2 cellular contexts compared by ENCODE assay signal in the genomic region with DNA sequence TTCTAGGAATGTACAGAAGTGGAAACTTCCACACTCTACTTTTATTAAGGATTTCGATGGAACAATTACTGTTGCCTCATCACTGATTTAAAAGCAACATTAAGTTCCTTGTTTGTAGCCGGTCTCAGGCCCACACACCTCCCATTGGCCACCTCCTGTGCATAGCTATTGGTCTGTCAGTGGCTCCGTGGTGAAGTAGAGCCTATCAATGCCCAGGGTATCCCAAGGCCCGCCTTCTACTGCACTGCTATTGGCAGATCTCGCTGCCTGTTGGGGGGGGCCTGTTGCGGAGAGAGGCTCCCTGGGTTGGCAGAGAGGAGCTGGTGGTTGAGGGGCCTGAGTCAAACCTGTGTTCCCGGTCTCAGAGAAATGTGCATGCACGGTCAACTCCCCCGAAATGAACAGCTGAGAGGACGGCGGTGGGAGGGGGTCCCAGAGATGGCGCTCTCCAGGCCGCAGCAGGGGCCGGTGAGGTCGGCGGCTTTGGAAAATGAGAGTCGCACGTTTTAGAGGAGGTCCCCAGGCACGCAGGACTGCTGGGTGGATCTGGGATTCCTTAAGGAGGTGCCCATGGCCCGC.
A peak's percentile ranks its signal among the peaks of the same experiment; 100 is the strongest.
TF ChIP-seq lines count a peak whose summit lies in the region.

No MANE protein-coding gene starts in this region.

TF ChIP-seq in HEK293, 187 proteins besides CTCF, POLR2A, EP300 and RAD21 (continued from another document and continues in another):
- TF ChIP-seq, protein P1, sequence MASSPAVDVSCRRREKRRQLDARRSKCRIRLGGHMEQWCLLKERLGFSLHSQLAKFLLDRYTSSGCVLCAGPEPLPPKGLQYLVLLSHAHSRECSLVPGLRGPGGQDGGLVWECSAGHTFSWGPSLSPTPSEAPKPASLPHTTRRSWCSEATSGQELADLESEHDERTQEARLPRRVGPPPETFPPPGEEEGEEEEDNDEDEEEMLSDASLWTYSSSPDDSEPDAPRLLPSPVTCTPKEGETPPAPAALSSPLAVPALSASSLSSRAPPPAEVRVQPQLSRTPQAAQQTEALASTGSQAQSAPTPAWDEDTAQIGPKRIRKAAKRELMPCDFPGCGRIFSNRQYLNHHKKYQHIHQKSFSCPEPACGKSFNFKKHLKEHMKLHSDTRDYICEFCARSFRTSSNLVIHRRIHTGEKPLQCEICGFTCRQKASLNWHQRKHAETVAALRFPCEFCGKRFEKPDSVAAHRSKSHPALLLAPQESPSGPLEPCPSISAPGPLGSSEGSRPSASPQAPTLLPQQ (tag by site-specific recombination; IDR thresholded peaks at IDR 0.05): no peak
- TF ChIP-seq BCL11B (tag by site-specific recombination; IDR thresholded peaks at IDR 0.05; ENCODE audit: low read depth) (no peak), MEIS1 (CRISPR knock-in tag; IDR thresholded peaks at IDR 0.05; ENCODE audit: borderline replicate concordance) (no peak), ZNF785 (tag by site-specific recombination; IDR thresholded peaks at IDR 0.05) (no peak), ZNF221 (tag by site-specific recombination; IDR thresholded peaks at IDR 0.05; ENCODE audit: borderline replicate concordance) (no peak), ZNF600 (tag by site-specific recombination; IDR thresholded peaks at IDR 0.05) (0 out of 2 replicates have a peak, but pooled peaks have one; percentile 55), TRIM28 (IDR thresholded peaks at IDR 0.05; ENCODE audit: borderline replicate concordance, low read length) (no peak), KLF8 (tag by site-specific recombination; IDR thresholded peaks at IDR 0.05) (no peak), ZBTB17 (tag by site-specific recombination; IDR thresholded peaks at IDR 0.05) (0 out of 2 replicates have a peak, but pooled peaks have one; percentile 30), MZF1 (tag by site-specific recombination; IDR thresholded peaks at IDR 0.05; ENCODE audit: borderline replicate concordance) (no peak), ZNF274 (IDR thresholded peaks at IDR 0.05; ENCODE audit: low read length) (no peak), ZNF274 (tag by site-specific recombination; IDR thresholded peaks at IDR 0.05; ENCODE audit: borderline replicate concordance) (no peak), ZNF426 (tag by site-specific recombination; IDR thresholded peaks at IDR 0.05) (no peak), ZFP41 (tag by site-specific recombination; IDR thresholded peaks at IDR 0.05; ENCODE audit: borderline replicate concordance) (no peak), OSR2 (tag by site-specific recombination; IDR thresholded peaks at IDR 0.05) (no peak), ZNF571 (tag by site-specific recombination; IDR thresholded peaks at IDR 0.05) (no peak), ZNF561 (tag by site-specific recombination; IDR thresholded peaks at IDR 0.05; ENCODE audit: borderline replicate concordance) (peak; percentile 44; the same call in 1 of the 2 replicates)
- TF ChIP-seq, protein P2, sequence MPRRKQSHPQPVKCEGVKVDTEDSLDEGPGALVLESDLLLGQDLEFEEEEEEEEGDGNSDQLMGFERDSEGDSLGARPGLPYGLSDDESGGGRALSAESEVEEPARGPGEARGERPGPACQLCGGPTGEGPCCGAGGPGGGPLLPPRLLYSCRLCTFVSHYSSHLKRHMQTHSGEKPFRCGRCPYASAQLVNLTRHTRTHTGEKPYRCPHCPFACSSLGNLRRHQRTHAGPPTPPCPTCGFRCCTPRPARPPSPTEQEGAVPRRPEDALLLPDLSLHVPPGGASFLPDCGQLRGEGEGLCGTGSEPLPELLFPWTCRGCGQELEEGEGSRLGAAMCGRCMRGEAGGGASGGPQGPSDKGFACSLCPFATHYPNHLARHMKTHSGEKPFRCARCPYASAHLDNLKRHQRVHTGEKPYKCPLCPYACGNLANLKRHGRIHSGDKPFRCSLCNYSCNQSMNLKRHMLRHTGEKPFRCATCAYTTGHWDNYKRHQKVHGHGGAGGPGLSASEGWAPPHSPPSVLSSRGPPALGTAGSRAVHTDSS (tag by site-specific recombination; IDR thresholded peaks at IDR 0.05): no peak
- TF ChIP-seq, protein P3, sequence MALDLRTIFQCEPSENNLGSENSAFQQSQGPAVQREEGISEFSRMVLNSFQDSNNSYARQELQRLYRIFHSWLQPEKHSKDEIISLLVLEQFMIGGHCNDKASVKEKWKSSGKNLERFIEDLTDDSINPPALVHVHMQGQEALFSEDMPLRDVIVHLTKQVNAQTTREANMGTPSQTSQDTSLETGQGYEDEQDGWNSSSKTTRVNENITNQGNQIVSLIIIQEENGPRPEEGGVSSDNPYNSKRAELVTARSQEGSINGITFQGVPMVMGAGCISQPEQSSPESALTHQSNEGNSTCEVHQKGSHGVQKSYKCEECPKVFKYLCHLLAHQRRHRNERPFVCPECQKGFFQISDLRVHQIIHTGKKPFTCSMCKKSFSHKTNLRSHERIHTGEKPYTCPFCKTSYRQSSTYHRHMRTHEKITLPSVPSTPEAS (tag by site-specific recombination; IDR thresholded peaks at IDR 0.05): no peak
- TF ChIP-seq, protein P4, sequence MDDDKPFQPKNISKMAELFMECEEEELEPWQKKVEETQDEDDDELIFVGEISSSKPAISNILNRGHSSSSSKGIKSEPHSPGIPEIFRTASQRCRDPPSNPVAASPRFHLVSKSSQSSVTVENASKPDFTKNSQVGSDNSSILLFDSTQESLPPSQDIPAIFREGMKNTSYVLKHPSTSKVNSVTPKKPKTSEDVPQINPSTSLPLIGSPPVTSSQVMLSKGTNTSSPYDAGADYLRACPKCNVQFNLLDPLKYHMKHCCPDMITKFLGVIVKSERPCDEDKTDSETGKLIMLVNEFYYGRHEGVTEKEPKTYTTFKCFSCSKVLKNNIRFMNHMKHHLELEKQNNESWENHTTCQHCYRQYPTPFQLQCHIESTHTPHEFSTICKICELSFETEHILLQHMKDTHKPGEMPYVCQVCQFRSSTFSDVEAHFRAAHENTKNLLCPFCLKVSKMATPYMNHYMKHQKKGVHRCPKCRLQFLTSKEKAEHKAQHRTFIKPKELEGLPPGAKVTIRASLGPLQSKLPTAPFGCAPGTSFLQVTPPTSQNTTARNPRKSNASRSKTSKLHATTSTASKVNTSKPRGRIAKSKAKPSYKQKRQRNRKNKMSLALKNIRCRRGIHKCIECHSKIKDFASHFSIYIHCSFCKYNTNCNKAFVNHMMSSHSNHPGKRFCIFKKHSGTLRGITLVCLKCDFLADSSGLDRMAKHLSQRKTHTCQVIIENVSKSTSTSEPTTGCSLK (tag by site-specific recombination; IDR thresholded peaks at IDR 0.05): no peak
- TF ChIP-seq, protein P5, sequence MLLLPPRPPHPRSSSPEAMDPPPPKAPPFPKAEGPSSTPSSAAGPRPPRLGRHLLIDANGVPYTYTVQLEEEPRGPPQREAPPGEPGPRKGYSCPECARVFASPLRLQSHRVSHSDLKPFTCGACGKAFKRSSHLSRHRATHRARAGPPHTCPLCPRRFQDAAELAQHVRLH (tag by site-specific recombination; IDR thresholded peaks at IDR 0.05): no peak
- TF ChIP-seq, protein P6, sequence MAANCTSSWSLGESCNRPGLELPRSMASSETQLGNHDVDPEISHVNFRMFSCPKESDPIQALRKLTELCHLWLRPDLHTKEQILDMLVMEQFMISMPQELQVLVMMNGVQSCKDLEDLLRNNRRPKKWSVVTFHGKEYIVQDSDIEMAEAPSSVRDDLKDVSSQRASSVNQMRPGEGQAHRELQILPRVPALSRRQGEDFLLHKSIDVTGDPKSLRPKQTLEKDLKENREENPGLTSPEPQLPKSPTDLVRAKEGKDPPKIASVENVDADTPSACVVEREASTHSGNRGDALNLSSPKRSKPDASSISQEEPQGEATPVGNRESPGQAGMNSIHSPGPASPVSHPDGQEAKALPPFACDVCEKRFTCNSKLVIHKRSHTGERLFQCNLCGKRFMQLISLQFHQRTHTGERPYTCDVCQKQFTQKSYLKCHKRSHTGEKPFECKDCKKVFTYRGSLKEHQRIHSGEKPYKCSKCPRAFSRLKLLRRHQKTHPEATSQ (tag by site-specific recombination; IDR thresholded peaks at IDR 0.05): no peak

TF ChIP-seq in GM12878, 131 proteins besides CTCF, POLR2A, EP300 and RAD21 (continued from another document and continues in another):
- TF ChIP-seq, protein P7, sequence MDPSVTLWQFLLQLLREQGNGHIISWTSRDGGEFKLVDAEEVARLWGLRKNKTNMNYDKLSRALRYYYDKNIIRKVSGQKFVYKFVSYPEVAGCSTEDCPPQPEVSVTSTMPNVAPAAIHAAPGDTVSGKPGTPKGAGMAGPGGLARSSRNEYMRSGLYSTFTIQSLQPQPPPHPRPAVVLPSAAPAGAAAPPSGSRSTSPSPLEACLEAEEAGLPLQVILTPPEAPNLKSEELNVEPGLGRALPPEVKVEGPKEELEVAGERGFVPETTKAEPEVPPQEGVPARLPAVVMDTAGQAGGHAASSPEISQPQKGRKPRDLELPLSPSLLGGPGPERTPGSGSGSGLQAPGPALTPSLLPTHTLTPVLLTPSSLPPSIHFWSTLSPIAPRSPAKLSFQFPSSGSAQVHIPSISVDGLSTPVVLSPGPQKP (IDR thresholded peaks at IDR 0.05; ENCODE audit: low read depth, low read length): no peak
- TF ChIP-seq, protein P8, sequence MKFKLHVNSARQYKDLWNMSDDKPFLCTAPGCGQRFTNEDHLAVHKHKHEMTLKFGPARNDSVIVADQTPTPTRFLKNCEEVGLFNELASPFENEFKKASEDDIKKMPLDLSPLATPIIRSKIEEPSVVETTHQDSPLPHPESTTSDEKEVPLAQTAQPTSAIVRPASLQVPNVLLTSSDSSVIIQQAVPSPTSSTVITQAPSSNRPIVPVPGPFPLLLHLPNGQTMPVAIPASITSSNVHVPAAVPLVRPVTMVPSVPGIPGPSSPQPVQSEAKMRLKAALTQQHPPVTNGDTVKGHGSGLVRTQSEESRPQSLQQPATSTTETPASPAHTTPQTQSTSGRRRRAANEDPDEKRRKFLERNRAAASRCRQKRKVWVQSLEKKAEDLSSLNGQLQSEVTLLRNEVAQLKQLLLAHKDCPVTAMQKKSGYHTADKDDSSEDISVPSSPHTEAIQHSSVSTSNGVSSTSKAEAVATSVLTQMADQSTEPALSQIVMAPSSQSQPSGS (IDR thresholded peaks at IDR 0.05; ENCODE audit: low read length): no peak
- TF ChIP-seq NBN (IDR thresholded peaks at IDR 0.05): no peak
- TF ChIP-seq, protein P9, sequence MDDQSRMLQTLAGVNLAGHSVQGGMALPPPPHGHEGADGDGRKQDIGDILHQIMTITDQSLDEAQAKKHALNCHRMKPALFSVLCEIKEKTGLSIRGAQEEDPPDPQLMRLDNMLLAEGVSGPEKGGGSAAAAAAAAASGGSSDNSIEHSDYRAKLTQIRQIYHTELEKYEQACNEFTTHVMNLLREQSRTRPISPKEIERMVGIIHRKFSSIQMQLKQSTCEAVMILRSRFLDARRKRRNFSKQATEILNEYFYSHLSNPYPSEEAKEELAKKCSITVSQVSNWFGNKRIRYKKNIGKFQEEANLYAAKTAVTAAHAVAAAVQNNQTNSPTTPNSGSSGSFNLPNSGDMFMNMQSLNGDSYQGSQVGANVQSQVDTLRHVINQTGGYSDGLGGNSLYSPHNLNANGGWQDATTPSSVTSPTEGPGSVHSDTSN (IDR thresholded peaks at IDR 0.05; ENCODE audit: insufficient replicate concordance, low read depth, low read length): peak; percentile 93
- TF ChIP-seq, protein P10, sequence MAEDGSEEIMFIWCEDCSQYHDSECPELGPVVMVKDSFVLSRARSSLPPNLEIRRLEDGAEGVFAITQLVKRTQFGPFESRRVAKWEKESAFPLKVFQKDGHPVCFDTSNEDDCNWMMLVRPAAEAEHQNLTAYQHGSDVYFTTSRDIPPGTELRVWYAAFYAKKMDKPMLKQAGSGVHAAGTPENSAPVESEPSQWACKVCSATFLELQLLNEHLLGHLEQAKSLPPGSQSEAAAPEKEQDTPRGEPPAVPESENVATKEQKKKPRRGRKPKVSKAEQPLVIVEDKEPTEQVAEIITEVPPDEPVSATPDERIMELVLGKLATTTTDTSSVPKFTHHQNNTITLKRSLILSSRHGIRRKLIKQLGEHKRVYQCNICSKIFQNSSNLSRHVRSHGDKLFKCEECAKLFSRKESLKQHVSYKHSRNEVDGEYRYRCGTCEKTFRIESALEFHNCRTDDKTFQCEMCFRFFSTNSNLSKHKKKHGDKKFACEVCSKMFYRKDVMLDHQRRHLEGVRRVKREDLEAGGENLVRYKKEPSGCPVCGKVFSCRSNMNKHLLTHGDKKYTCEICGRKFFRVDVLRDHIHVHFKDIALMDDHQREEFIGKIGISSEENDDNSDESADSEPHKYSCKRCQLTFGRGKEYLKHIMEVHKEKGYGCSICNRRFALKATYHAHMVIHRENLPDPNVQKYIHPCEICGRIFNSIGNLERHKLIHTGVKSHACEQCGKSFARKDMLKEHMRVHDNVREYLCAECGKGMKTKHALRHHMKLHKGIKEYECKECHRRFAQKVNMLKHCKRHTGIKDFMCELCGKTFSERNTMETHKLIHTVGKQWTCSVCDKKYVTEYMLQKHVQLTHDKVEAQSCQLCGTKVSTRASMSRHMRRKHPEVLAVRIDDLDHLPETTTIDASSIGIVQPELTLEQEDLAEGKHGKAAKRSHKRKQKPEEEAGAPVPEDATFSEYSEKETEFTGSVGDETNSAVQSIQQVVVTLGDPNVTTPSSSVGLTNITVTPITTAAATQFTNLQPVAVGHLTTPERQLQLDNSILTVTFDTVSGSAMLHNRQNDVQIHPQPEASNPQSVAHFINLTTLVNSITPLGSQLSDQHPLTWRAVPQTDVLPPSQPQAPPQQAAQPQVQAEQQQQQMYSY (CRISPR knock-in tag; IDR thresholded peaks at IDR 0.05): no peak
- TF ChIP-seq, protein P11, sequence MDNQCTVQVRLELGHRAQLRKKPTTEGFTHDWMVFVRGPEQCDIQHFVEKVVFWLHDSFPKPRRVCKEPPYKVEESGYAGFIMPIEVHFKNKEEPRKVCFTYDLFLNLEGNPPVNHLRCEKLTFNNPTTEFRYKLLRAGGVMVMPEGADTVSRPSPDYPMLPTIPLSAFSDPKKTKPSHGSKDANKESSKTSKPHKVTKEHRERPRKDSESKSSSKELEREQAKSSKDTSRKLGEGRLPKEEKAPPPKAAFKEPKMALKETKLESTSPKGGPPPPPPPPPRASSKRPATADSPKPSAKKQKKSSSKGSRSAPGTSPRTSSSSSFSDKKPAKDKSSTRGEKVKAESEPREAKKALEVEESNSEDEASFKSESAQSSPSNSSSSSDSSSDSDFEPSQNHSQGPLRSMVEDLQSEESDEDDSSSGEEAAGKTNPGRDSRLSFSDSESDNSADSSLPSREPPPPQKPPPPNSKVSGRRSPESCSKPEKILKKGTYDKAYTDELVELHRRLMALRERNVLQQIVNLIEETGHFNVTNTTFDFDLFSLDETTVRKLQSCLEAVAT (IDR thresholded peaks at IDR 0.05): 0 out of 2 replicates have a peak, but pooled peaks have one; percentile 51
- no peak for TF ChIP-seq RCOR1 (conservative IDR thresholded peaks at IDR 0.05; ENCODE audit: low read depth, low read length)
- TF ChIP-seq NR2C2 (IDR thresholded peaks at IDR 0.05; ENCODE audit: borderline replicate concordance, control insufficient read depth, insufficient read length, low read depth): no peak
- no peak for TF ChIP-seq EED (IDR thresholded peaks at IDR 0.05; ENCODE audit: low read depth)
- no peak for TF ChIP-seq CEBPB (IDR thresholded peaks at IDR 0.05; ENCODE audit: borderline replicate concordance in 1 of 2, low read depth in 2 of 2, low read length in 2 of 2)
- TF ChIP-seq TCF3 (IDR thresholded peaks at IDR 0.05; ENCODE audit: borderline replicate concordance, insufficient read depth, low read depth, low read length): no peak
- no peak for TF ChIP-seq YBX1 (IDR thresholded peaks at IDR 0.05)
- no peak for TF ChIP-seq HCFC1 (IDR thresholded peaks at IDR 0.05; ENCODE audit: low read length)
- no peak for TF ChIP-seq TBL1XR1 (IDR thresholded peaks at IDR 0.05; ENCODE audit: low read depth, low read length)
- no peak for TF ChIP-seq ZSCAN29 (IDR thresholded peaks at IDR 0.05)
- TF ChIP-seq MEF2B (IDR thresholded peaks at IDR 0.05; ENCODE audit: partially characterized antibody, poor library complexity, severe bottlenecking): no peak
